8 cellular contexts compared by ENCODE assay signal in the genomic region with DNA sequence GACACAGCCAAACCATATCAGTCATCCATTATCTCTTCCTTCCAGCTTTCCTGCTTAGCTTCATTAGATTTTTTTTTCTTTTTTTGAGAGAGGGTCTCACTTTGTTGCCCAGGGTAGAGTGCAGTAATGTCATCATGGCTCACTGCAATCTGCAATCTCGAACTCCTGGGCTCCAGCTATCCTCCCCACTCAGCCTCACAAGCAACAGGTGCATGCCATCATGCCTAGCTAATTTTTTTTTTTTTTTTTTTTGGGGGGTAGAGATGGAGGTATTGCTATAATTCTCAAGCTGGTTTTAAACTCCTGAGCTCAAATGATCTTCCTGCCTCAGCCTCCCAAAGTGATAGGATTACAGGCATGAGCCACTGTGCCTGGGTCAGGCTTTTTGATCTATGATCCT.
"Had no signal": no experiment of that assay in that cellular context is flagged by ENCODE, and none has a peak within 500 bp of the region (broad histone marks: within the 10 kb centered on the region; RNA-seq: fewer than 3 reads in every experiment).

No MANE protein-coding gene starts in this region.

- ATAC-seq: K562 had no signal

- H3K9ac ChIP-seq: GM23248 had no signal

- H3K4me3 Mint-ChIP-seq: H9, HFFc6 had no signal

- DNase-seq: GM23248, H9, HCEC 1CT, HFFc6, IMR-90, KG1 had no signal

- H3K4me3 ChIP-seq: GM23248, K562 had no signal

- H2AFZ ChIP-seq: GM23248 had no signal

- H3K27ac ChIP-seq: GM23248, HL-60 had no signal

- H3K27ac Mint-ChIP-seq: HFFc6 had no signal

- H3K9me3 Mint-ChIP-seq: H9, HFFc6 had no signal
